Comparison of ENCODE assay signal across 1 cellular context in the genomic region with DNA sequence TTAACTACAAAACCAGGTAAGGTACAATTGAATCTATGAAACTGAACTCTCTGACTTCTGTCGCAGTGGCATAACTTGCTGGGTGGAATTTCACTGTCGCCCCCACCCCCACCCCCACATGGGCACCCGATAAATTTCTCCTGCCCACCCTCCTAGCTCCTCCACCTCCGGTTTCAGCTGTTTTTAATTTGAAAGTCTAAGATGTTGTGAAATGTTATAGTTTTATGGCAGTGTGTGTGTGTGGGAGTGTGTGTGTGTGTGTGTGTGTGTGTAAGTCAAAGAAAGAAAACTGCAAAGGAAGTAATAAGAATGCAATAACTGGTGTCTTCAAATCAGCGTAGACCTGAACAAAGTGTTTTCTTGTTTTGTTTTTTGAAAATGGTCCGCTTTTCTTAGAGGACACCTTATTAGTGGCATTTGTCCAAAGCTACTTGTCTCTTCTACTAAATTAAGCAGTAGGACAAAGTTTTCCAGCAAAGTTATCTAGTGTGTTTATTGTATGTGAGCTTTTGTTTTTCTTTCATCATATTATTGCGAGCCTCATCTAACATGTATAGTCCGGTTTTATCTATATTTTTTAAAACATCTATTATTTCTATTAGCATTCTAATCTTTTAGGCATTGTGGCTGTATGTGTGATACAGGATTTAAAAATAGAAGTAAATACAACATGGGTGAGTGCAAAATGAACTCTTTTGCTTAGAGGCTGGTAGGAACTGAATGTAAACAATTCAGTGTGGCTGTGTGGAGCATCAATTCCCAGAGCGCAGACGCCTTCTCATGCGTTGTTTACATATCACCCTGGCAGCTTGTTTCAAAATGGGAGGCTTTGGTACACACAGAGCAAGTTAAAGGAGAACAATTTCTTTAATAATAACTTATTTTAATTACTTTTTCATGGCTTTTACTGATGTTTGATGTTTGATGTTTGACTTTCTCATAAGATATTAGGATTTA.
TF ChIP-seq lines count a peak whose summit lies in the region.

No MANE protein-coding gene starts in this region.

TF ChIP-seq in HEK293, 187 proteins besides CTCF, POLR2A, EP300 and RAD21 (continued from another document):
- TF ChIP-seq EGR2 (tag by site-specific recombination; IDR thresholded peaks at IDR 0.05; ENCODE audit: low read depth) (peak; percentile 97), TRIM28 (IDR thresholded peaks at IDR 0.05; ENCODE audit: borderline replicate concordance, low read length) (peak; percentile 46; the same call in 1 of the 2 replicates), ZFHX2 (tag by site-specific recombination; conservative IDR thresholded peaks at IDR 0.05) (peak; percentile 99), TCF7L2 (IDR thresholded peaks at IDR 0.05; ENCODE audit: borderline replicate concordance, low read depth, low read length) (0 out of 2 replicates have a peak, but pooled peaks have one; percentile 38), FEZF1 (tag by site-specific recombination; IDR thresholded peaks at IDR 0.05) (0 out of 2 replicates have a peak, but pooled peaks have one; percentile 2), ZNF114 (tag by site-specific recombination; IDR thresholded peaks at IDR 0.05) (no peak), ZIC2 (tag by site-specific recombination; IDR thresholded peaks at IDR 0.05) (no peak), ZNF23 (tag by site-specific recombination; IDR thresholded peaks at IDR 0.05; ENCODE audit: borderline replicate concordance) (no peak), ZNF660 (tag by site-specific recombination; IDR thresholded peaks at IDR 0.05) (peak; percentile 95), ZNF664 (tag by site-specific recombination; IDR thresholded peaks at IDR 0.05) (no peak)
- TF ChIP-seq, protein P1, sequence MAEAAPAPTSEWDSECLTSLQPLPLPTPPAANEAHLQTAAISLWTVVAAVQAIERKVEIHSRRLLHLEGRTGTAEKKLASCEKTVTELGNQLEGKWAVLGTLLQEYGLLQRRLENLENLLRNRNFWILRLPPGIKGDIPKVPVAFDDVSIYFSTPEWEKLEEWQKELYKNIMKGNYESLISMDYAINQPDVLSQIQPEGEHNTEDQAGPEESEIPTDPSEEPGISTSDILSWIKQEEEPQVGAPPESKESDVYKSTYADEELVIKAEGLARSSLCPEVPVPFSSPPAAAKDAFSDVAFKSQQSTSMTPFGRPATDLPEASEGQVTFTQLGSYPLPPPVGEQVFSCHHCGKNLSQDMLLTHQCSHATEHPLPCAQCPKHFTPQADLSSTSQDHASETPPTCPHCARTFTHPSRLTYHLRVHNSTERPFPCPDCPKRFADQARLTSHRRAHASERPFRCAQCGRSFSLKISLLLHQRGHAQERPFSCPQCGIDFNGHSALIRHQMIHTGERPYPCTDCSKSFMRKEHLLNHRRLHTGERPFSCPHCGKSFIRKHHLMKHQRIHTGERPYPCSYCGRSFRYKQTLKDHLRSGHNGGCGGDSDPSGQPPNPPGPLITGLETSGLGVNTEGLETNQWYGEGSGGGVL (tag by site-specific recombination; IDR thresholded peaks at IDR 0.05), result peak; percentile 57
- TF ChIP-seq, protein P2, sequence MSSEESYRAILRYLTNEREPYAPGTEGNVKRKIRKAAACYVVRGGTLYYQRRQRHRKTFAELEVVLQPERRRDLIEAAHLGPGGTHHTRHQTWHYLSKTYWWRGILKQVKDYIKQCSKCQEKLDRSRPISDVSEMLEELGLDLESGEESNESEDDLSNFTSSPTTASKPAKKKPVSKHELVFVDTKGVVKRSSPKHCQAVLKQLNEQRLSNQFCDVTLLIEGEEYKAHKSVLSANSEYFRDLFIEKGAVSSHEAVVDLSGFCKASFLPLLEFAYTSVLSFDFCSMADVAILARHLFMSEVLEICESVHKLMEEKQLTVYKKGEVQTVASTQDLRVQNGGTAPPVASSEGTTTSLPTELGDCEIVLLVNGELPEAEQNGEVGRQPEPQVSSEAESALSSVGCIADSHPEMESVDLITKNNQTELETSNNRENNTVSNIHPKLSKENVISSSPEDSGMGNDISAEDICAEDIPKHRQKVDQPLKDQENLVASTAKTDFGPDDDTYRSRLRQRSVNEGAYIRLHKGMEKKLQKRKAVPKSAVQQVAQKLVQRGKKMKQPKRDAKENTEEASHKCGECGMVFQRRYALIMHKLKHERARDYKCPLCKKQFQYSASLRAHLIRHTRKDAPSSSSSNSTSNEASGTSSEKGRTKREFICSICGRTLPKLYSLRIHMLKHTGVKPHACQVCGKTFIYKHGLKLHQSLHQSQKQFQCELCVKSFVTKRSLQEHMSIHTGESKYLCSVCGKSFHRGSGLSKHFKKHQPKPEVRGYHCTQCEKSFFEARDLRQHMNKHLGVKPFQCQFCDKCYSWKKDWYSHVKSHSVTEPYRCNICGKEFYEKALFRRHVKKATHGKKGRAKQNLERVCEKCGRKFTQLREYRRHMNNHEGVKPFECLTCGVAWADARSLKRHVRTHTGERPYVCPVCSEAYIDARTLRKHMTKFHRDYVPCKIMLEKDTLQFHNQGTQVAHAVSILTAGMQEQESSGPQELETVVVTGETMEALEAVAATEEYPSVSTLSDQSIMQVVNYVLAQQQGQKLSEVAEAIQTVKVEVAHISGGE (tag by site-specific recombination; conservative IDR thresholded peaks at IDR 0.05; ENCODE audit: low read depth), result peak; percentile 73
